ENCODE assay signal across 17 cellular contexts in genomic region chr6:34529665-34530327, GRCh38. TPM values are rescaled to one million over a fixed set of nuclear protein-coding genes. Genes with fewer than 3 reads are reported as not detected.
A peak's percentile ranks its signal among the peaks of the same experiment; 100 is the strongest.
DNase-seq lines count a peak whose midpoint lies in the region; ATAC-seq and TF ChIP-seq lines count a peak whose summit lies in the region.
"Had no signal": no experiment of that assay in that cellular context is flagged by ENCODE, and none has a peak within 500 bp of the region (broad histone marks: within the 10 kb centered on the region; RNA-seq: fewer than 3 reads in every experiment).

No MANE protein-coding gene starts in this region.

- H3K9me3 Mint-ChIP-seq in CD4-positive, alpha-beta T cell = no peaks in the 10 kb centered on the region
- no peaks in the 10 kb centered on the region for H3K9me3 Mint-ChIP-seq in neural progenitor cell
- H3K9me3 Mint-ChIP-seq: naive thymus-derived CD4-positive, alpha-beta T cell had no signal

- no peak overlapping the region for H3K4me3 Mint-ChIP-seq in CD4-positive, alpha-beta T cell
- no peak overlapping the region for H3K4me3 Mint-ChIP-seq in neural progenitor cell
- H3K4me3 Mint-ChIP-seq: activated CD4-positive, alpha-beta T cell treated with anti-CD3 and anti-CD28 coated beads for 36 hours; naive thymus-derived CD4-positive, alpha-beta T cell had no signal

- H3K27ac ChIP-seq in VCaP (peak overlapping the region; percentile 100), substantia nigra (ENCODE audit: low read depth, low read length, poor library complexity, severe bottlenecking) (no peak overlapping the region), neural progenitor cell (no peak overlapping the region)
- no peak overlapping the region for H3K27ac ChIP-seq in CD4-positive, alpha-beta T cell (ENCODE audit: low read depth, low read length)
- H3K27ac ChIP-seq: tibial artery had no signal

- intact Hi-C loops in CD4-positive, alpha-beta T cell (cut with DNase I, micrococcal nuclease) = loop anchor here in 1 of 2 experiments (5.0 to 10.0 kb wide), 8 partner anchors 102 to 745 kb away; partner anchors contain the start of genes ANKS1A, BLTP3A, HMGA1 and ILRUN

- H3K27ac Mint-ChIP-seq in CD4-positive, alpha-beta T cell = no peak overlapping the region
- H3K27ac Mint-ChIP-seq in neural progenitor cell = no peak overlapping the region
- H3K27ac Mint-ChIP-seq: activated CD4-positive, alpha-beta T cell treated with anti-CD3 and anti-CD28 coated beads for 36 hours had no signal

- CTCF ChIA-PET in CD4-positive, alpha-beta T cell (lab: Charles Lee) = no interaction called here

- no peak for ATAC-seq in HG02852 (IDR thresholded peaks at IDR 0.05; ENCODE audit: unreplicated experiment)
- no peak for ATAC-seq in CD4-positive, alpha-beta T cell (ENCODE audit: poor library complexity)
- ATAC-seq: activated CD4-positive, alpha-beta T cell treated with anti-CD3 and anti-CD28 coated beads for 36 hours; naive thymus-derived CD4-positive, alpha-beta T cell had no signal

- POLR2A ChIA-PET in CD4-positive, alpha-beta T cell (lab: Charles Lee) = no interaction called here

- H3K36me3 ChIP-seq in neural progenitor cell = no peaks in the 10 kb centered on the region
- H3K36me3 ChIP-seq: tibial artery had no signal

- H3K27me3 Mint-ChIP-seq in CD4-positive, alpha-beta T cell = no peaks in the 10 kb centered on the region
- peaks cover 4% of the 10 kb centered on the region for H3K27me3 Mint-ChIP-seq in neural progenitor cell (ENCODE audit: insufficient read depth, low read depth)
- H3K27me3 Mint-ChIP-seq: activated CD4-positive, alpha-beta T cell treated with anti-CD3 and anti-CD28 coated beads for 36 hours had no signal

- no peak overlapping the region for H3K4me2 ChIP-seq in neural progenitor cell

- H3K9me3 ChIP-seq in CD4-positive, alpha-beta T cell (ENCODE audit: control insufficient read depth, low read length) = no peaks in the 10 kb centered on the region
- H3K9me3 ChIP-seq in neural progenitor cell (ENCODE audit: low read depth) = no peaks in the 10 kb centered on the region
- H3K9me3 ChIP-seq: Caco-2, tibial artery had no signal

- H3K27me3 ChIP-seq in CD4-positive, alpha-beta T cell (ENCODE audit: control insufficient read depth, insufficient read depth, low read length) = no peaks in the 10 kb centered on the region
- H3K27me3 ChIP-seq in neural progenitor cell = no peaks in the 10 kb centered on the region
- H3K27me3 ChIP-seq: tibial artery had no signal

- no peak overlapping the region for H3K9ac ChIP-seq in neural progenitor cell

- no peak overlapping the region for H3K4me3 ChIP-seq in neural progenitor cell
- H3K4me3 ChIP-seq: tibial artery had no signal

- no peak overlapping the region for H2AFZ ChIP-seq in neural progenitor cell (replicated peaks)

- no peaks in the 10 kb centered on the region for H3K36me3 Mint-ChIP-seq in CD4-positive, alpha-beta T cell (ENCODE audit: low read depth)
- no peaks in the 10 kb centered on the region for H3K36me3 Mint-ChIP-seq in neural progenitor cell
- H3K36me3 Mint-ChIP-seq: naive thymus-derived CD4-positive, alpha-beta T cell had no signal

- no peaks in the 10 kb centered on the region for H4K20me1 ChIP-seq in neural progenitor cell (ENCODE audit: low read depth)

- peak; percentile 77 for TF ChIP-seq CTCF in VCaP (conservative IDR thresholded peaks at IDR 0.05)
- TF ChIP-seq CTCF in CD4-positive, alpha-beta T cell (IDR thresholded peaks at IDR 0.05) = no peak
- TF ChIP-seq CTCF in neural progenitor cell (IDR thresholded peaks at IDR 0.05) = no peak

- peak; percentile 38 for DNase-seq in DMS53 (lab: John Stamatoyannopoulos, UW)
- DNase-seq in DMS53 treated with DMSO at 0.1 percent for 48 hours (lab: John Stamatoyannopoulos, UW; ENCODE audit: unreplicated experiment) = no peak
- peak; percentile 23 for DNase-seq in kidney tubule cell (ENCODE audit: low spot score)
- DNase-seq in substantia nigra (lab: John Stamatoyannopoulos, UW) = peak in 30 of 49 donors; percentile 13 to 74 (median 36)
- no peak for DNase-seq in CD4-positive, alpha-beta T cell
- no peak for DNase-seq in neural progenitor cell (ENCODE audit: low spot score)
- DNase-seq: activated CD4-positive, alpha-beta T cell treated with anti-CD3 and anti-CD28 coated beads for 36 hours; activated T-cell treated with anti-CD3 and anti-CD28 coated beads, Interleukin-2, amount 50 U/mL, for 48 hours; Caco-2; effector CD8-positive, alpha-beta T cell; foreskin melanocyte; naive thymus-derived CD4-positive, alpha-beta T cell; SW 1271 had no signal

- peaks cover 11% of the 10 kb centered on the region for H3K4me1 Mint-ChIP-seq in CD4-positive, alpha-beta T cell (ENCODE audit: low read depth)
- H3K4me1 Mint-ChIP-seq in neural progenitor cell = peaks cover 8% of the 10 kb centered on the region

- H3K79me2 ChIP-seq in neural progenitor cell (ENCODE audit: low read depth) = no peaks in the 10 kb centered on the region

- H3F3A ChIP-seq in neural progenitor cell (ENCODE audit: low read depth) = peaks cover 3% of the 10 kb centered on the region

- peaks cover 10% of the 10 kb centered on the region for H3K4me1 ChIP-seq in neural progenitor cell

RNA-seq across cellular contexts. Expression of gene SPDEF, which starts 26.3 kb away (rescaled TPM):
- total RNA-seq in CD4-positive, alpha-beta T cell = under 1 TPM; 0.17 to 0.36 TPM
- total RNA-seq in neural progenitor cell (ENCODE audit: low replicate concordance) = 0.50 TPM in 1 of 2 replicates, not detected in the other
- total RNA-seq: A673 had no signal

Comparison
In these comparisons a context has a peak if more than half of its experiments do, and no peak if none do; other contexts are left out.
1. DNase-seq: peak in DMS53 (single experiment), kidney tubule cell (single experiment) and substantia nigra (30 of 49); none in DMS53 treated with DMSO at 0.1 percent for 48 hours (single experiment), CD4-positive, alpha-beta T cell (0 of 10) and neural progenitor cell (single experiment).